In genomic region chr13:36815069-36815468, GRCh38 we compare ENCODE assay signal across 1 cellular context.
TF ChIP-seq lines count a peak whose summit lies in the region.

No MANE protein-coding gene starts in this region.

TF ChIP-seq in HepG2, 621 proteins besides CTCF, POLR2A, EP300 and RAD21 (continued from another document):
- TF ChIP-seq, protein P1, sequence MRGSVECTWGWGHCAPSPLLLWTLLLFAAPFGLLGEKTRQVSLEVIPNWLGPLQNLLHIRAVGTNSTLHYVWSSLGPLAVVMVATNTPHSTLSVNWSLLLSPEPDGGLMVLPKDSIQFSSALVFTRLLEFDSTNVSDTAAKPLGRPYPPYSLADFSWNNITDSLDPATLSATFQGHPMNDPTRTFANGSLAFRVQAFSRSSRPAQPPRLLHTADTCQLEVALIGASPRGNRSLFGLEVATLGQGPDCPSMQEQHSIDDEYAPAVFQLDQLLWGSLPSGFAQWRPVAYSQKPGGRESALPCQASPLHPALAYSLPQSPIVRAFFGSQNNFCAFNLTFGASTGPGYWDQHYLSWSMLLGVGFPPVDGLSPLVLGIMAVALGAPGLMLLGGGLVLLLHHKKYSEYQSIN (CRISPR knock-in tag; IDR thresholded peaks at IDR 0.05; ENCODE audit: borderline replicate concordance), result no peak
- no peak for TF ChIP-seq ZNF619 (CRISPR knock-in tag; IDR thresholded peaks at IDR 0.05)
- TF ChIP-seq TP53 (CRISPR knock-in tag; conservative IDR thresholded peaks at IDR 0.05), result no peak
